8 cellular contexts compared by ENCODE assay signal in genomic region chr9:14312721-14313377, GRCh38. TPM values are rescaled to one million over a fixed set of nuclear protein-coding genes. Genes with fewer than 3 reads are reported as not detected.
DNase-seq lines count a peak whose midpoint lies in the region; ATAC-seq, FAIRE-seq and TF ChIP-seq lines count a peak whose summit lies in the region.

No MANE protein-coding gene starts in this region.

- no peaks in the 10 kb centered on the region for H3K9me2 ChIP-seq in OCI-LY7 (ENCODE audit: insufficient read depth, low read length)

- no peak overlapping the region for H3K27ac ChIP-seq in OCI-LY7 (ENCODE audit: low read depth, low read length, poor library complexity, severe bottlenecking)
- H3K27ac ChIP-seq in naive thymus-derived CD4-positive, alpha-beta T cell (ENCODE audit: low read depth, low read length), result no peak overlapping the region

- H4K20me1 ChIP-seq in OCI-LY7 (ENCODE audit: insufficient read depth, low read length), result 0 out of 2 replicates have a peak, but pooled peaks cover 4% of the 10 kb centered on the region

- intact Hi-C loops in OCI-LY7 (cut with micrococcal nuclease; ENCODE audit: unreplicated experiment), result no loop called here
- intact Hi-C loops in naive thymus-derived CD4-positive, alpha-beta T cell (cut with micrococcal nuclease), result loop anchor here in 1 of 2 donors (2.0 kb wide), 1 partner anchor 36 kb away; no protein-coding TSS in a partner anchor

- peaks cover 0 to 25% of the 10 kb centered on the region in 2 donors for H3K27me3 ChIP-seq in naive thymus-derived CD4-positive, alpha-beta T cell (ENCODE audit: control insufficient read depth in 2 of 2, insufficient read depth in 2 of 2, low read length in 2 of 2)

- POLR2A ChIA-PET in GM10248 (lab: Yijun Ruan, JAX), result no interaction called here
- POLR2A ChIA-PET in OCI-LY7 (lab: Charles Lee), result interaction anchor here (1.3 to 1.9 kb wide), 2 partner anchors 14 to 158 kb away, joined by 7 to 10 read pairs; no protein-coding TSS in a partner anchor
- POLR2A ChIA-PET in naive thymus-derived CD4-positive, alpha-beta T cell (lab: Charles Lee), result no interaction called here

- H3K4me1 Mint-ChIP-seq in naive thymus-derived CD4-positive, alpha-beta T cell, result peaks cover 10 to 31% (median 25%) of the 10 kb centered on the region in 7 donors

- TF ChIP-seq CTCF in GM10248 (IDR thresholded peaks at IDR 0.05; ENCODE audit: control extremely low read depth, extremely low read depth, low read depth, missing control alignments) (no peak), OCI-LY7 (conservative IDR thresholded peaks at IDR 0.05; ENCODE audit: low read length) (no peak), epithelial cell of proximal tubule (conservative IDR thresholded peaks at IDR 0.05; ENCODE audit: low read depth, low read length) (no peak)

- H3K9me3 ChIP-seq in OCI-LY7 (ENCODE audit: low read length), result no peaks in the 10 kb centered on the region
- no peaks in the 10 kb centered on the region for H3K9me3 ChIP-seq in naive thymus-derived CD4-positive, alpha-beta T cell (ENCODE audit: control insufficient read depth in 2 of 3, low read length in 3 of 3)

- H3K79me2 ChIP-seq in OCI-LY7 (ENCODE audit: insufficient read depth, low read depth, low read length), result peaks cover 52% of the 10 kb centered on the region

- H3K36me3 ChIP-seq in OCI-LY7 (ENCODE audit: insufficient read depth, low read length), result no peaks in the 10 kb centered on the region
- no peaks in the 10 kb centered on the region for H3K36me3 ChIP-seq in naive thymus-derived CD4-positive, alpha-beta T cell (ENCODE audit: control insufficient read depth in 2 of 3, insufficient read depth in 3 of 3, low read length in 3 of 3)

- peak overlapping the region in 1 of 9 donors; percentile 69 for H3K27ac Mint-ChIP-seq in naive thymus-derived CD4-positive, alpha-beta T cell

- BruUV-seq in OCI-LY7 (replicated peaks; lab: Mats Ljungman, UMichigan), result no TSS peak

- H2AFZ ChIP-seq in OCI-LY7 (ENCODE audit: low read length), result no peak overlapping the region

- H3K4me3 ChIP-seq in OCI-LY7 (ENCODE audit: low read depth, low read length, poor library complexity, severe bottlenecking) (peak overlapping the region; percentile 93), epithelial cell of proximal tubule (ENCODE audit: low read depth, low read length) (peak overlapping the region; percentile 72)
- H3K4me3 ChIP-seq in naive thymus-derived CD4-positive, alpha-beta T cell (ENCODE audit: low read length), result no peak overlapping the region

- peaks cover 0 to 16% (median 6%) of the 10 kb centered on the region in 11 donors for H3K9me3 Mint-ChIP-seq in naive thymus-derived CD4-positive, alpha-beta T cell

- FAIRE-seq in HTR-8/SVneo (lab: Jason Lieb, UNC), result no peak

- H3K4me2 ChIP-seq in OCI-LY7 (ENCODE audit: low read length), result peak overlapping the region; percentile 94

- peaks cover 0 to 6% (median 4%) of the 10 kb centered on the region in 5 donors for H3K36me3 Mint-ChIP-seq in naive thymus-derived CD4-positive, alpha-beta T cell

- ATAC-seq in naive thymus-derived CD4-positive, alpha-beta T cell, result no peak

- H3K4me3 Mint-ChIP-seq in naive thymus-derived CD4-positive, alpha-beta T cell, result peak overlapping the region; percentile 69 to 86 (median 82)

- H3K4me1 ChIP-seq in OCI-LY7 (ENCODE audit: insufficient read depth, low read length, poor library complexity, severe bottlenecking), result peaks cover 63% of the 10 kb centered on the region
- peaks cover 0 to 4% of the 10 kb centered on the region in 2 donors for H3K4me1 ChIP-seq in naive thymus-derived CD4-positive, alpha-beta T cell (ENCODE audit: control insufficient read depth in 2 of 2, insufficient read depth in 2 of 2, low read length in 2 of 2)

- CTCF ChIA-PET in GM10248 (lab: Yijun Ruan, JAX), result interaction anchor here (1.9 kb wide), 1 partner anchor 9 kb away, joined by 5 read pairs; no protein-coding TSS in a partner anchor
- CTCF ChIA-PET in OCI-LY7 (lab: Charles Lee; ENCODE audit: unreplicated experiment), result no interaction called here
- CTCF ChIA-PET in naive thymus-derived CD4-positive, alpha-beta T cell (lab: Charles Lee), result no interaction called here

- DNase-seq in GM10248 (ENCODE audit: extremely low spot score), result peak; percentile 14
- DNase-seq in OCI-LY7 (ENCODE audit: low spot score), result no peak
- DNase-seq in epithelial cell of proximal tubule (ENCODE audit: low read depth), result no peak
- no peak for DNase-seq in naive thymus-derived CD4-positive, alpha-beta T cell
- DNase-seq in HTR-8/SVneo (ENCODE audit: insufficient read length, low spot score), result no peak
- DNase-seq in stimulated activated CD4-positive, alpha-beta T cell treated with anti-CD3 and anti-CD28 coated beads, Interleukin-12 subunit alpha, Interleukin-12 subunit beta, amount 100 ng/mL, for 4 hours, result no peak
- no peak for DNase-seq in mesenteric fat pad (ENCODE audit: low spot score)
- DNase-seq in OCI-M2 (lab: John Stamatoyannopoulos, UW; ENCODE audit: unreplicated experiment), result no peak

- H3K27me3 Mint-ChIP-seq in naive thymus-derived CD4-positive, alpha-beta T cell, result peaks cover 53 to 75% (median 69%) of the 10 kb centered on the region in 5 donors

RNA-seq across cellular contexts. Expression of gene NFIB, which starts 1.1 kb away (rescaled TPM):
- total RNA-seq in OCI-LY7 (2014; rRNA removed; shearing (Covaris generic)), result 10.7 and 13.7 TPM in 2 replicates
- 24.5 and 25.1 TPM in 2 replicates for total RNA-seq in OCI-LY7 (2022)
- total RNA-seq in epithelial cell of proximal tubule, result 2.4 and 5.0 TPM in 2 replicates
- under 1 TPM in 1 of 5 experiments, not detected in 4; 0.32 TPM for total RNA-seq in naive thymus-derived CD4-positive, alpha-beta T cell
- not detected for polyA plus RNA-seq in naive thymus-derived CD4-positive, alpha-beta T cell
- total RNA-seq in mesenteric fat pad, result 143 TPM
